Comparison of ENCODE assay signal across 8 cellular contexts in genomic region chr15:65638681-65639089, GRCh38. TPM values are rescaled to one million over a fixed set of nuclear protein-coding genes. Genes with fewer than 3 reads are reported as not detected.
DNase-seq lines count a peak whose midpoint lies in the region; ATAC-seq and TF ChIP-seq lines count a peak whose summit lies in the region.

No MANE protein-coding gene starts in this region.

- CTCF ChIA-PET in SK-N-SH (lab: Yijun Ruan, JAX): interaction anchor here (0.6 to 8.7 kb wide), 51 partner anchors 10 to 777 kb away, joined by 3 to 85 read pairs (median 4); partner anchors contain the start of genes INTS14, RAB11A and SLC24A1

- H3K79me2 ChIP-seq in SK-N-SH (ENCODE audit: insufficient read depth): no peaks in the 10 kb centered on the region

- POLR2A ChIA-PET in SK-N-SH (lab: Yijun Ruan, JAX): no interaction called here

- H3K9me3 Mint-ChIP-seq in chondrocyte (ENCODE audit: low read depth): no peaks in the 10 kb centered on the region

- H3K4me3 Mint-ChIP-seq in chondrocyte (ENCODE audit: unreplicated experiment): no peak overlapping the region

- peaks cover 0 to 7% of the 10 kb centered on the region in 2 experiments; a peak in 1 of 4 replicates for H3K4me1 ChIP-seq in SK-N-SH (ENCODE audit: control insufficient read depth in 1 of 2, insufficient read depth in 2 of 2, low read depth in 1 of 2, low read length in 1 of 2)

- H3K27me3 ChIP-seq in SK-N-SH (ENCODE audit: insufficient read depth): no peaks in the 10 kb centered on the region

- H3K4me3 ChIP-seq in GM12864 (ENCODE audit: low read depth, low read length): no peak overlapping the region
- H3K4me3 ChIP-seq in SK-N-SH (ENCODE audit: low read depth in 2 of 2, low read length in 1 of 2): no peak overlapping the region; a peak in 1 of 4 replicates

- DNase-seq in AG08395 (ENCODE audit: low spot score) (peak; percentile 86), GM12864 (ENCODE audit: low read depth) (peak; percentile 41), NCI-H128 (lab: John Stamatoyannopoulos, UW; ENCODE audit: unreplicated experiment) (peak; percentile 29), SK-N-SH (peak; percentile 79), chondrocyte (ENCODE audit: low spot score) (no peak), left lobe of liver (ENCODE audit: low spot score) (no peak), superior temporal gyrus (ENCODE audit: extremely low spot score) (peak; percentile 94)

- TF ChIP-seq EP300 in SK-N-SH (IDR thresholded peaks at IDR 0.05; ENCODE audit: borderline replicate concordance in 1 of 2, low read depth in 1 of 2, low read length in 1 of 2): no peak

- WGBS in SK-N-SH (ENCODE audit: low lambda C conversion rate): 8% methylated on average over 3 of the region's 3 CpGs

- H4K20me1 ChIP-seq in SK-N-SH (ENCODE audit: insufficient read depth): no peaks in the 10 kb centered on the region

- peak overlapping the region; percentile 25; the same call in 1 of the 2 replicates for H2AFZ ChIP-seq in SK-N-SH (ENCODE audit: low read depth)

- H3K36me3 Mint-ChIP-seq in chondrocyte (ENCODE audit: low read depth): no peaks in the 10 kb centered on the region

- H3K9ac ChIP-seq in SK-N-SH: no peak overlapping the region

- peak; percentile 95 for ATAC-seq in left lobe of liver
- ATAC-seq in GM18870 (IDR thresholded peaks at IDR 0.05; ENCODE audit: unreplicated experiment): no peak

- no peak overlapping the region for H3K4me2 ChIP-seq in SK-N-SH

- TF ChIP-seq CTCF in GM12864 (IDR thresholded peaks at IDR 0.05; ENCODE audit: low read depth, low read length, missing control alignments): peak; percentile 76
- peak; percentile 86 for TF ChIP-seq CTCF in SK-N-SH (IDR thresholded peaks at IDR 0.05)
- peak; percentile 95 for TF ChIP-seq CTCF in chondrocyte (IDR thresholded peaks at IDR 0.05)

- H3K27me3 Mint-ChIP-seq in chondrocyte (ENCODE audit: low read depth): no peaks in the 10 kb centered on the region

- no peaks in the 10 kb centered on the region for H3K36me3 ChIP-seq in SK-N-SH (replicated peaks in 1 of 2; ENCODE audit: control insufficient read depth in 1 of 2, insufficient read depth in 2 of 2, low read length in 1 of 2)

- TF ChIP-seq RAD21 in SK-N-SH (IDR thresholded peaks at IDR 0.05; ENCODE audit: low read length): peak; percentile 90

- no peak overlapping the region for H3K27ac Mint-ChIP-seq in chondrocyte (ENCODE audit: unreplicated experiment)

- H3K4me1 Mint-ChIP-seq in chondrocyte (ENCODE audit: low read depth): peaks cover 9% of the 10 kb centered on the region

- H3K27ac ChIP-seq in SK-N-SH (ENCODE audit: low read depth in 2 of 2, low read length in 1 of 2): no peak overlapping the region

- no peaks in the 10 kb centered on the region for H3F3A ChIP-seq in SK-N-SH (replicated peaks; ENCODE audit: insufficient read depth)

- H3K9me3 ChIP-seq in SK-N-SH: no peaks in the 10 kb centered on the region

- H3K9me2 ChIP-seq in SK-N-SH: no peaks in the 10 kb centered on the region

TF ChIP-seq in SK-N-SH, 30 proteins besides CTCF, POLR2A, EP300 and RAD21:
- TF ChIP-seq NFIC (IDR thresholded peaks at IDR 0.05; ENCODE audit: borderline replicate concordance) (no peak), SMC3 (IDR thresholded peaks at IDR 0.05; ENCODE audit: low read depth, low read length) (peak; percentile 81), RFX5 (IDR thresholded peaks at IDR 0.05; ENCODE audit: low read length) (peak; percentile 59)

RNA-seq across cellular contexts. Expression of gene SLC24A1, which starts 16.9 kb away (rescaled TPM):
- polyA plus RNA-seq in SK-N-SH (2012; rRNA removed): 7.7 and 8.7 TPM in 2 replicates
- 7.4 and 7.9 TPM in 2 replicates for polyA plus RNA-seq in SK-N-SH (2012; cell fraction: cytosol; rRNA removed)
- 6.3 and 9.0 TPM in 2 replicates for polyA plus RNA-seq in SK-N-SH (2012; cell fraction: nucleus; rRNA removed)
- total RNA-seq in chondrocyte (8.7 to 11.1 TPM (median 10.7 TPM) in 3 replicates), left lobe of liver (5.9 TPM)

RNA-seq across cellular contexts. Expression of gene INTS14, which starts 27.8 kb away (rescaled TPM):
- 44.9 and 55.5 TPM in 2 replicates for polyA plus RNA-seq in SK-N-SH (2012; rRNA removed)
- 56.5 and 57.5 TPM in 2 replicates for polyA plus RNA-seq in SK-N-SH (2012; cell fraction: cytosol; rRNA removed)
- 64.6 and 71.7 TPM in 2 replicates for polyA plus RNA-seq in SK-N-SH (2012; cell fraction: nucleus; rRNA removed)
- total RNA-seq in chondrocyte: 25.4 to 33.0 TPM (median 30.9 TPM) in 3 replicates
- 14.3 TPM for total RNA-seq in left lobe of liver

Comparison
In these comparisons a context has a peak if more than half of its experiments do, and no peak if none do; other contexts are left out.
1. DNase-seq: peak in AG08395 (single experiment), GM12864 (single experiment), NCI-H128 (single experiment), SK-N-SH (single experiment) and superior temporal gyrus (single experiment); none in chondrocyte (single experiment) and left lobe of liver (single experiment).
2. Peak in every context shown above with its lines, with median percentiles within 50 percentile points of each other: CTCF ChIP-seq.